1 cellular context compared by ENCODE assay signal in the genomic region with DNA sequence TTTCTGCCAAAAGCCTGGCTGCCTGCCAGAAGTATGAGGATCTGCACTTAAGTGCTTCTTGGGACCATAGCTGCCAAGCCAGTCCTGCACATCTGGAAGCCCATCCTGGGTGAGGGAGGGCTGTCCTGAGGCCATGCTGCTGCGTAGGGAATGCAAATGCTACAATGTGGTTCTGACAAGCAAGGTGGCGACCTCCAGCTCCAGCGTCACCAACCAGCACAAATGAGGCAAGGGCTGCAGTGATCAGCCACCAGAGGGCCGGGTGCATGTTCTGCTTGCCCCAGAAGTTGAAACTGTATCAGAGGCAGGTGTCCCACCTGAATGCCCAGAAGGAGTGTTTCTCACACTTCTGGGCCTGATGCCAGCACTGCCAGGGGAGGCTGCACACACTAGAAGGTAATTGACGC.
TF ChIP-seq lines count a peak whose summit lies in the region.

No MANE protein-coding gene starts in this region.

TF ChIP-seq in K562, 482 proteins besides CTCF, POLR2A, EP300 and RAD21 (continued from another document and continues in another):
- TF ChIP-seq, protein P1, sequence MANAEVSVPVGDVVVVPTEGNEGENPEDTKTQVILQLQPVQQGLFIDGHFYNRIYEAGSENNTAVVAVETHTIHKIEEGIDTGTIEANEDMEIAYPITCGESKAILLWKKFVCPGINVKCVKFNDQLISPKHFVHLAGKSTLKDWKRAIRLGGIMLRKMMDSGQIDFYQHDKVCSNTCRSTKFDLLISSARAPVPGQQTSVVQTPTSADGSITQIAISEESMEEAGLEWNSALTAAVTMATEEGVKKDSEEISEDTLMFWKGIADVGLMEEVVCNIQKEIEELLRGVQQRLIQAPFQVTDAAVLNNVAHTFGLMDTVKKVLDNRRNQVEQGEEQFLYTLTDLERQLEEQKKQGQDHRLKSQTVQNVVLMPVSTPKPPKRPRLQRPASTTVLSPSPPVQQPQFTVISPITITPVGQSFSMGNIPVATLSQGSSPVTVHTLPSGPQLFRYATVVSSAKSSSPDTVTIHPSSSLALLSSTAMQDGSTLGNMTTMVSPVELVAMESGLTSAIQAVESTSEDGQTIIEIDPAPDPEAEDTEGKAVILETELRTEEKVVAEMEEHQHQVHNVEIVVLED (CRISPR knock-in tag; IDR thresholded peaks at IDR 0.05): no peak
- TF ChIP-seq, protein P2, sequence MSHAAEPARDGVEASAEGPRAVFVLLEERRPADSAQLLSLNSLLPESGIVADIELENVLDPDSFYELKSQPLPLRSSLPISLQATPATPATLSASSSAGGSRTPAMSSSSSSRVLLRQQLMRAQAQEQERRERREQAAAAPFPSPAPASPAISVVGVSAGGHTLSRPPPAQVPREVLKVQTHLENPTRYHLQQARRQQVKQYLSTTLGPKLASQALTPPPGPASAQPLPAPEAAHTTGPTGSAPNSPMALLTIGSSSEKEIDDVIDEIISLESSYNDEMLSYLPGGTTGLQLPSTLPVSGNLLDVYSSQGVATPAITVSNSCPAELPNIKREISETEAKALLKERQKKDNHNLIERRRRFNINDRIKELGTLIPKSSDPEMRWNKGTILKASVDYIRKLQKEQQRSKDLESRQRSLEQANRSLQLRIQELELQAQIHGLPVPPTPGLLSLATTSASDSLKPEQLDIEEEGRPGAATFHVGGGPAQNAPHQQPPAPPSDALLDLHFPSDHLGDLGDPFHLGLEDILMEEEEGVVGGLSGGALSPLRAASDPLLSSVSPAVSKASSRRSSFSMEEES (CRISPR knock-in tag; IDR thresholded peaks at IDR 0.05): no peak
- no peak for TF ChIP-seq ATF1 (CRISPR knock-in tag; IDR thresholded peaks at IDR 0.05)
- TF ChIP-seq ATF1 (tag; IDR thresholded peaks at IDR 0.05): 0 out of 2 replicates have a peak, but pooled peaks have one; percentile 13
- no peak for TF ChIP-seq ZNF589 (CRISPR knock-in tag; IDR thresholded peaks at IDR 0.05; ENCODE audit: low read depth)
- no peak for TF ChIP-seq TARDBP (IDR thresholded peaks at IDR 0.05)
- TF ChIP-seq CBX3 (IDR thresholded peaks at IDR 0.05; ENCODE audit: borderline replicate concordance in 1 of 2, low read length in 2 of 2): 0 out of 3 replicates have a peak, but pooled peaks of 1 of the 2 experiments have one; percentile 32
- no peak for TF ChIP-seq GTF2E2 (tag; IDR thresholded peaks at IDR 0.05)
- no peak for TF ChIP-seq ZNF224 (CRISPR knock-in tag; IDR thresholded peaks at IDR 0.05)
- TF ChIP-seq GABPB1 (CRISPR knock-in tag; IDR thresholded peaks at IDR 0.05): no peak
- TF ChIP-seq NFIC (IDR thresholded peaks at IDR 0.05): peak; percentile 94
- TF ChIP-seq, protein P3, sequence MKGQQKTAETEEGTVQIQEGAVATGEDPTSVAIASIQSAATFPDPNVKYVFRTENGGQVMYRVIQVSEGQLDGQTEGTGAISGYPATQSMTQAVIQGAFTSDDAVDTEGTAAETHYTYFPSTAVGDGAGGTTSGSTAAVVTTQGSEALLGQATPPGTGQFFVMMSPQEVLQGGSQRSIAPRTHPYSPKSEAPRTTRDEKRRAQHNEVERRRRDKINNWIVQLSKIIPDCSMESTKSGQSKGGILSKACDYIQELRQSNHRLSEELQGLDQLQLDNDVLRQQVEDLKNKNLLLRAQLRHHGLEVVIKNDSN (CRISPR knock-in tag; IDR thresholded peaks at IDR 0.05): no peak
- TF ChIP-seq CCNT2 (IDR thresholded peaks at IDR 0.05; ENCODE audit: borderline replicate concordance, extremely low read depth, insufficient read length, low read depth, low read length): no peak
- peak; percentile 22; the same call in 1 of the 2 replicates for TF ChIP-seq CTBP1 (IDR thresholded peaks at IDR 0.05; ENCODE audit: borderline replicate concordance)
- no peak for TF ChIP-seq ZNF699 (CRISPR knock-in tag; IDR thresholded peaks at IDR 0.05; ENCODE audit: insufficient replicate concordance)
- TF ChIP-seq, protein P4, sequence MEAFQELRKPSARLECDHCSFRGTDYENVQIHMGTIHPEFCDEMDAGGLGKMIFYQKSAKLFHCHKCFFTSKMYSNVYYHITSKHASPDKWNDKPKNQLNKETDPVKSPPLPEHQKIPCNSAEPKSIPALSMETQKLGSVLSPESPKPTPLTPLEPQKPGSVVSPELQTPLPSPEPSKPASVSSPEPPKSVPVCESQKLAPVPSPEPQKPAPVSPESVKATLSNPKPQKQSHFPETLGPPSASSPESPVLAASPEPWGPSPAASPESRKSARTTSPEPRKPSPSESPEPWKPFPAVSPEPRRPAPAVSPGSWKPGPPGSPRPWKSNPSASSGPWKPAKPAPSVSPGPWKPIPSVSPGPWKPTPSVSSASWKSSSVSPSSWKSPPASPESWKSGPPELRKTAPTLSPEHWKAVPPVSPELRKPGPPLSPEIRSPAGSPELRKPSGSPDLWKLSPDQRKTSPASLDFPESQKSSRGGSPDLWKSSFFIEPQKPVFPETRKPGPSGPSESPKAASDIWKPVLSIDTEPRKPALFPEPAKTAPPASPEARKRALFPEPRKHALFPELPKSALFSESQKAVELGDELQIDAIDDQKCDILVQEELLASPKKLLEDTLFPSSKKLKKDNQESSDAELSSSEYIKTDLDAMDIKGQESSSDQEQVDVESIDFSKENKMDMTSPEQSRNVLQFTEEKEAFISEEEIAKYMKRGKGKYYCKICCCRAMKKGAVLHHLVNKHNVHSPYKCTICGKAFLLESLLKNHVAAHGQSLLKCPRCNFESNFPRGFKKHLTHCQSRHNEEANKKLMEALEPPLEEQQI (IDR thresholded peaks at IDR 0.05): 0 out of 2 replicates have a peak, but pooled peaks have one; percentile 28
- TF ChIP-seq, protein P5, sequence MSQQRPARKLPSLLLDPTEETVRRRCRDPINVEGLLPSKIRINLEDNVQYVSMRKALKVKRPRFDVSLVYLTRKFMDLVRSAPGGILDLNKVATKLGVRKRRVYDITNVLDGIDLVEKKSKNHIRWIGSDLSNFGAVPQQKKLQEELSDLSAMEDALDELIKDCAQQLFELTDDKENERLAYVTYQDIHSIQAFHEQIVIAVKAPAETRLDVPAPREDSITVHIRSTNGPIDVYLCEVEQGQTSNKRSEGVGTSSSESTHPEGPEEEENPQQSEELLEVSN (IDR thresholded peaks at IDR 0.05; ENCODE audit: borderline replicate concordance in 1 of 2, extremely low read depth in 1 of 2, insufficient read depth in 1 of 2, insufficient read length in 1 of 2, low read depth in 1 of 2, low read length in 1 of 2, poor library complexity in 1 of 2, severe bottlenecking in 1 of 2): no peak
- TF ChIP-seq KLF13 (tag; IDR thresholded peaks at IDR 0.05; ENCODE audit: borderline replicate concordance, low read depth): no peak
- TF ChIP-seq, protein P6, sequence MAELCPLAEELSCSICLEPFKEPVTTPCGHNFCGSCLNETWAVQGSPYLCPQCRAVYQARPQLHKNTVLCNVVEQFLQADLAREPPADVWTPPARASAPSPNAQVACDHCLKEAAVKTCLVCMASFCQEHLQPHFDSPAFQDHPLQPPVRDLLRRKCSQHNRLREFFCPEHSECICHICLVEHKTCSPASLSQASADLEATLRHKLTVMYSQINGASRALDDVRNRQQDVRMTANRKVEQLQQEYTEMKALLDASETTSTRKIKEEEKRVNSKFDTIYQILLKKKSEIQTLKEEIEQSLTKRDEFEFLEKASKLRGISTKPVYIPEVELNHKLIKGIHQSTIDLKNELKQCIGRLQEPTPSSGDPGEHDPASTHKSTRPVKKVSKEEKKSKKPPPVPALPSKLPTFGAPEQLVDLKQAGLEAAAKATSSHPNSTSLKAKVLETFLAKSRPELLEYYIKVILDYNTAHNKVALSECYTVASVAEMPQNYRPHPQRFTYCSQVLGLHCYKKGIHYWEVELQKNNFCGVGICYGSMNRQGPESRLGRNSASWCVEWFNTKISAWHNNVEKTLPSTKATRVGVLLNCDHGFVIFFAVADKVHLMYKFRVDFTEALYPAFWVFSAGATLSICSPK (IDR thresholded peaks at IDR 0.05; ENCODE audit: borderline replicate concordance): no peak
- TF ChIP-seq, protein P7, sequence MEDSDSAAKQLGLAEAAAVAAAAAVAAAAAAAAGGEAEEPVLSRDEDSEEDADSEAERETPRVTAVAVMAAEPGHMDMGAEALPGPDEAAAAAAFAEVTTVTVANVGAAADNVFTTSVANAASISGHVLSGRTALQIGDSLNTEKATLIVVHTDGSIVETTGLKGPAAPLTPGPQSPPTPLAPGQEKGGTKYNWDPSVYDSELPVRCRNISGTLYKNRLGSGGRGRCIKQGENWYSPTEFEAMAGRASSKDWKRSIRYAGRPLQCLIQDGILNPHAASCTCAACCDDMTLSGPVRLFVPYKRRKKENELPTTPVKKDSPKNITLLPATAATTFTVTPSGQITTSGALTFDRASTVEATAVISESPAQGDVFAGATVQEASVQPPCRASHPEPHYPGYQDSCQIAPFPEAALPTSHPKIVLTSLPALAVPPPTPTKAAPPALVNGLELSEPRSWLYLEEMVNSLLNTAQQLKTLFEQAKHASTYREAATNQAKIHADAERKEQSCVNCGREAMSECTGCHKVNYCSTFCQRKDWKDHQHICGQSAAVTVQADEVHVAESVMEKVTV (CRISPR knock-in tag; IDR thresholded peaks at IDR 0.05): no peak
- no peak for TF ChIP-seq KHSRP (IDR thresholded peaks at IDR 0.05)
- TF ChIP-seq PML (IDR thresholded peaks at IDR 0.05; ENCODE audit: low read length): no peak
- TF ChIP-seq MAFF (IDR thresholded peaks at IDR 0.05; ENCODE audit: low read length): no peak
- TF ChIP-seq ZNF830 (CRISPR knock-in tag; IDR thresholded peaks at IDR 0.05): no peak
- TF ChIP-seq MCM2 (IDR thresholded peaks at IDR 0.05; ENCODE audit: low read depth): no peak
- TF ChIP-seq, protein P8, sequence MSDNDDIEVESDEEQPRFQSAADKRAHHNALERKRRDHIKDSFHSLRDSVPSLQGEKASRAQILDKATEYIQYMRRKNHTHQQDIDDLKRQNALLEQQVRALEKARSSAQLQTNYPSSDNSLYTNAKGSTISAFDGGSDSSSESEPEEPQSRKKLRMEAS (CRISPR knock-in tag; IDR thresholded peaks at IDR 0.05): no peak
- TF ChIP-seq NFIX (CRISPR knock-in tag; IDR thresholded peaks at IDR 0.05; ENCODE audit: low read depth): peak; percentile 45
- TF ChIP-seq, protein P9, sequence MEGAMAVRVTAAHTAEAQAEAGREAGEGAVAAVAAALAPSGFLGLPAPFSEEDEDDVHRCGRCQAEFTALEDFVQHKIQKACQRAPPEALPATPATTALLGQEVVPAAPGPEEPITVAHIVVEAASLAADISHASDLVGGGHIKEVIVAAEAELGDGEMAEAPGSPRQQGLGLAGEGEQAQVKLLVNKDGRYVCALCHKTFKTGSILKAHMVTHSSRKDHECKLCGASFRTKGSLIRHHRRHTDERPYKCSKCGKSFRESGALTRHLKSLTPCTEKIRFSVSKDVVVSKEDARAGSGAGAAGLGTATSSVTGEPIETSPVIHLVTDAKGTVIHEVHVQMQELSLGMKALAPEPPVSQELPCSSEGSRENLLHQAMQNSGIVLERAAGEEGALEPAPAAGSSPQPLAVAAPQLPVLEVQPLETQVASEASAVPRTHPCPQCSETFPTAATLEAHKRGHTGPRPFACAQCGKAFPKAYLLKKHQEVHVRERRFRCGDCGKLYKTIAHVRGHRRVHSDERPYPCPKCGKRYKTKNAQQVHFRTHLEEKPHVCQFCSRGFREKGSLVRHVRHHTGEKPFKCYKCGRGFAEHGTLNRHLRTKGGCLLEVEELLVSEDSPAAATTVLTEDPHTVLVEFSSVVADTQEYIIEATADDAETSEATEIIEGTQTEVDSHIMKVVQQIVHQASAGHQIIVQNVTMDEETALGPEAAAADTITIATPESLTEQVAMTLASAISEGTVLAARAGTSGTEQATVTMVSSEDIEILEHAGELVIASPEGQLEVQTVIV (CRISPR knock-in tag; IDR thresholded peaks at IDR 0.05; ENCODE audit: borderline replicate concordance): no peak
- no peak for TF ChIP-seq ZNF175 (CRISPR knock-in tag; IDR thresholded peaks at IDR 0.05; ENCODE audit: low read depth)
- no peak for TF ChIP-seq ZNF75A (CRISPR knock-in tag; IDR thresholded peaks at IDR 0.05)
- TF ChIP-seq SETDB1 (IDR thresholded peaks at IDR 0.05; ENCODE audit: low read length): no peak
- no peak for TF ChIP-seq ZNF263 (CRISPR knock-in tag; IDR thresholded peaks at IDR 0.05; ENCODE audit: borderline replicate concordance)
- TF ChIP-seq PHTF2 (CRISPR knock-in tag; IDR thresholded peaks at IDR 0.05): no peak
- TF ChIP-seq MAZ (CRISPR knock-in tag; conservative IDR thresholded peaks at IDR 0.05 in 1 of 2, IDR thresholded peaks at IDR 0.05 in 1 of 2): no peak
- no peak for TF ChIP-seq SRSF3 (IDR thresholded peaks at IDR 0.05; ENCODE audit: insufficient read depth, low read length)
- no peak for TF ChIP-seq ATF7 (IDR thresholded peaks at IDR 0.05)
- no peak for TF ChIP-seq BDP1 (IDR thresholded peaks at IDR 0.05; ENCODE audit: insufficient read depth, insufficient read length)
- TF ChIP-seq, protein P10, sequence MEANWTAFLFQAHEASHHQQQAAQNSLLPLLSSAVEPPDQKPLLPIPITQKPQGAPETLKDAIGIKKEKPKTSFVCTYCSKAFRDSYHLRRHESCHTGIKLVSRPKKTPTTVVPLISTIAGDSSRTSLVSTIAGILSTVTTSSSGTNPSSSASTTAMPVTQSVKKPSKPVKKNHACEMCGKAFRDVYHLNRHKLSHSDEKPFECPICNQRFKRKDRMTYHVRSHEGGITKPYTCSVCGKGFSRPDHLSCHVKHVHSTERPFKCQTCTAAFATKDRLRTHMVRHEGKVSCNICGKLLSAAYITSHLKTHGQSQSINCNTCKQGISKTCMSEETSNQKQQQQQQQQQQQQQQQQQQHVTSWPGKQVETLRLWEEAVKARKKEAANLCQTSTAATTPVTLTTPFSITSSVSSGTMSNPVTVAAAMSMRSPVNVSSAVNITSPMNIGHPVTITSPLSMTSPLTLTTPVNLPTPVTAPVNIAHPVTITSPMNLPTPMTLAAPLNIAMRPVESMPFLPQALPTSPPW (CRISPR knock-in tag; IDR thresholded peaks at IDR 0.05): no peak
- TF ChIP-seq NR2C1 (IDR thresholded peaks at IDR 0.05): no peak
- TF ChIP-seq NR2C1 (tag; IDR thresholded peaks at IDR 0.05): no peak
- TF ChIP-seq BHLHE40 (IDR thresholded peaks at IDR 0.05; ENCODE audit: low read length): no peak
- TF ChIP-seq PYGO2 (tag; IDR thresholded peaks at IDR 0.05): no peak
- no peak for TF ChIP-seq KLF10 (CRISPR knock-in tag; IDR thresholded peaks at IDR 0.05)
- TF ChIP-seq, protein P11, sequence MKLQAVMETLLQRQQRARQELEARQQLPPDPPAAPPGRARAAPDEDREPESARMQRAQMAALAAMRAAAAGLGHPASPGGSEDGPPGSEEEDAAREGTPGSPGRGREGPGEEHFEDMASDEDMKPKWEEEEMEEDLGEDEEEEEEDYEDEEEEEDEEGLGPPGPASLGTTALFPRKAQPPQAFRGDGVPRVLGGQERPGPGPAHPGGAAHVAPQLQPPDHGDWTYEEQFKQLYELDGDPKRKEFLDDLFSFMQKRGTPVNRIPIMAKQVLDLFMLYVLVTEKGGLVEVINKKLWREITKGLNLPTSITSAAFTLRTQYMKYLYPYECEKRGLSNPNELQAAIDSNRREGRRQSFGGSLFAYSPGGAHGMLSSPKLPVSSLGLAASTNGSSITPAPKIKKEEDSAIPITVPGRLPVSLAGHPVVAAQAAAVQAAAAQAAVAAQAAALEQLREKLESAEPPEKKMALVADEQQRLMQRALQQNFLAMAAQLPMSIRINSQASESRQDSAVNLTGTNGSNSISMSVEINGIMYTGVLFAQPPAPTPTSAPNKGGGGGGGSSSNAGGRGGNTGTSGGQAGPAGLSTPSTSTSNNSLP (IDR thresholded peaks at IDR 0.05; ENCODE audit: borderline replicate concordance, low read depth, low read length): no peak
- no peak for TF ChIP-seq ZFX (CRISPR knock-in tag; IDR thresholded peaks at IDR 0.05)
- TF ChIP-seq SRSF7 (optimal IDR thresholded peaks at IDR 0.05; ENCODE audit: low read depth, low read length): no peak
- no peak for TF ChIP-seq SMAD3 (CRISPR knock-in tag; conservative IDR thresholded peaks at IDR 0.05)
- TF ChIP-seq PTTG1 (tag; IDR thresholded peaks at IDR 0.05; ENCODE audit: low read depth): no peak
- no peak for TF ChIP-seq ZBTB7A (IDR thresholded peaks at IDR 0.05; ENCODE audit: borderline replicate concordance, control insufficient read depth, low read depth, low read length)
- no peak for TF ChIP-seq NR4A1 (CRISPR knock-in tag; IDR thresholded peaks at IDR 0.05)
- TF ChIP-seq NR4A1 (tag; IDR thresholded peaks at IDR 0.05): no peak
- no peak for TF ChIP-seq RFX7 (CRISPR knock-in tag; IDR thresholded peaks at IDR 0.05)
